In the genomic region with DNA sequence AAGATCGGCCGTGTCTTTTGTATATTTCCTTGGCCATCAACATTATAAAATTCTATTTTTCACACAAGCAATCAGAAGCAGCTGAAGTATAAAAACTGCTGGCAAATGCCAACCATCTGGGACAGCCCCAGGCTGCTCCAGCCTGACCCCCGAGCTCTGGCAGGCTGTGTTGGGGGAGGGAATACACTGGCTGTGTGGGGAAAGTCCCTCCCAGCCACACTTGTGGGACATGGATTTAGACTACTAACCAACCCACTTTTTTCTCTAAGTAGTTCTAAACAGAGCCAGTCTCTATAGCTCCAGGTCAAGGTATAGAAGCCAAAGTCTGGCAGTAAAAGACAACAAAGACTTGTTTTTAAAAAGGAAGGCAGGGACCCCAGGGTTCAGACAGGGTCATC, we compare ENCODE assay signal across 14 cellular contexts. TPM values are rescaled to one million over a fixed set of nuclear protein-coding genes. Genes with fewer than 3 reads are reported as not detected.
DNase-seq lines count a peak whose midpoint lies in the region; TF ChIP-seq lines count a peak whose summit lies in the region.
"Had no signal": no experiment of that assay in that cellular context is flagged by ENCODE, and none has a peak within 500 bp of the region (broad histone marks: within the 10 kb centered on the region; RNA-seq: fewer than 3 reads in every experiment).

No MANE protein-coding gene starts in this region.

- TF ChIP-seq EP300 in SK-N-SH (IDR thresholded peaks at IDR 0.05; ENCODE audit: borderline replicate concordance in 1 of 2, low read depth in 1 of 2, low read length in 1 of 2): no peak

- peaks cover 24% of the 10 kb centered on the region for H3F3A ChIP-seq in SK-N-SH (replicated peaks; ENCODE audit: insufficient read depth)

- peaks cover 3% of the 10 kb centered on the region for H4K20me1 ChIP-seq in SK-N-SH (ENCODE audit: insufficient read depth)

- H3K4me3 ChIP-seq in SK-N-SH (ENCODE audit: low read depth in 2 of 2, low read length in 1 of 2): no peak overlapping the region; a peak in 1 of 4 replicates

- no peak for TF ChIP-seq CTCF in SK-N-SH (IDR thresholded peaks at IDR 0.05)

- no peaks in the 10 kb centered on the region for H3K9me3 Mint-ChIP-seq in activated T-cell treated with anti-CD3 and anti-CD28 coated beads, Interleukin-2, amount 50 U/mL, for 24 hours
- H3K9me3 Mint-ChIP-seq: activated CD4-positive, alpha-beta T cell treated with anti-CD3 and anti-CD28 coated beads, Interleukin-2, amount 10 ng/mL, durations not matched to agents 7 days and 5 days had no signal

- H3K79me2 ChIP-seq in SK-N-SH (ENCODE audit: insufficient read depth): no peaks in the 10 kb centered on the region

- peak overlapping the region; percentile 66 for H3K4me2 ChIP-seq in SK-N-SH

- CTCF ChIA-PET in SK-N-SH (lab: Yijun Ruan, JAX): interaction anchor here (0.7 to 2.3 kb wide), 7 partner anchors 9 to 431 kb away, joined by 3 to 40 read pairs (median 4); no protein-coding TSS in a partner anchor

- H3K36me3 ChIP-seq in SK-N-SH (replicated peaks in 1 of 2; ENCODE audit: control insufficient read depth in 1 of 2, insufficient read depth in 2 of 2, low read length in 1 of 2): peaks cover 9 to 25% of the 10 kb centered on the region in 2 experiments
- H3K36me3 ChIP-seq: neutrophil had no signal

- H3K9me2 ChIP-seq in SK-N-SH: no peaks in the 10 kb centered on the region

- H3K36me3 Mint-ChIP-seq in activated T-cell treated with anti-CD3 and anti-CD28 coated beads, Interleukin-2, amount 50 U/mL, for 24 hours (ENCODE audit: low read depth): peaks cover 22% of the 10 kb centered on the region

- WGBS in SK-N-SH (ENCODE audit: low lambda C conversion rate): 19% methylated on average over 3 of the region's 3 CpGs

- H3K27me3 Mint-ChIP-seq in activated T-cell treated with anti-CD3 and anti-CD28 coated beads, Interleukin-2, amount 50 U/mL, for 24 hours: no peaks in the 10 kb centered on the region
- H3K27me3 Mint-ChIP-seq: activated CD4-positive, alpha-beta T cell treated with anti-CD3 and anti-CD28 coated beads, Interleukin-2, amount 10 ng/mL, durations not matched to agents 7 days and 5 days had no signal

- peak; percentile 77 for DNase-seq in Daoy (ENCODE audit: low read depth)
- DNase-seq in SK-N-SH: peak; percentile 26
- DNase-seq in globus pallidus (ENCODE audit: low spot score): peak; percentile 93
- peak; percentile 90 for DNase-seq in pons (ENCODE audit: low spot score)
- no peak for DNase-seq in NCI-H1092 treated with DMSO at 0.1 percent for 48 hours (lab: John Stamatoyannopoulos, UW)
- DNase-seq in activated T-cell treated with anti-CD3 and anti-CD28 coated beads, Interleukin-2, amount 50 U/mL, for 24 hours: no peak
- DNase-seq in SW480 (ENCODE audit: low spot score): no peak
- DNase-seq in cortex of kidney (lab: John Stamatoyannopoulos, UW): no peak
- DNase-seq: activated CD4-positive, alpha-beta T cell treated with anti-CD3 and anti-CD28 coated beads, Interleukin-2, amount 10 ng/mL, durations not matched to agents 7 days and 5 days; aorta; glutamatergic neuron; HCEC 1CT; NCI-H1092 had no signal

- H2AFZ ChIP-seq in SK-N-SH (ENCODE audit: low read depth): no peak overlapping the region

- TF ChIP-seq RAD21 in SK-N-SH (IDR thresholded peaks at IDR 0.05; ENCODE audit: low read length): no peak

- H3K9me3 ChIP-seq in SK-N-SH: no peaks in the 10 kb centered on the region
- H3K9me3 ChIP-seq: neutrophil had no signal

- peaks cover 11 to 31% of the 10 kb centered on the region in 2 experiments for H3K4me1 ChIP-seq in SK-N-SH (ENCODE audit: control insufficient read depth in 1 of 2, insufficient read depth in 2 of 2, low read depth in 1 of 2, low read length in 1 of 2)

- no peak overlapping the region for H3K4me3 Mint-ChIP-seq in activated T-cell treated with anti-CD3 and anti-CD28 coated beads, Interleukin-2, amount 50 U/mL, for 24 hours
- H3K4me3 Mint-ChIP-seq: activated CD4-positive, alpha-beta T cell treated with anti-CD3 and anti-CD28 coated beads, Interleukin-2, amount 10 ng/mL, durations not matched to agents 7 days and 5 days had no signal

- peak overlapping the region; percentile 49 to 76 for H3K27ac ChIP-seq in SK-N-SH (ENCODE audit: low read depth in 2 of 2, low read length in 1 of 2)
- H3K27ac ChIP-seq: neutrophil had no signal

- POLR2A ChIA-PET in SK-N-SH (lab: Yijun Ruan, JAX): interaction anchor here (1.2 kb wide), 1 partner anchor 14 kb away, joined by 4 read pairs; a partner anchor contains a TSS

- H3K9ac ChIP-seq in SK-N-SH: no peak overlapping the region

- no peak overlapping the region for H3K27ac Mint-ChIP-seq in activated T-cell treated with anti-CD3 and anti-CD28 coated beads, Interleukin-2, amount 50 U/mL, for 24 hours
- H3K27ac Mint-ChIP-seq: activated CD4-positive, alpha-beta T cell treated with anti-CD3 and anti-CD28 coated beads, Interleukin-2, amount 10 ng/mL, durations not matched to agents 7 days and 5 days had no signal

- H3K4me1 Mint-ChIP-seq in activated T-cell treated with anti-CD3 and anti-CD28 coated beads, Interleukin-2, amount 50 U/mL, for 24 hours (ENCODE audit: low read depth): peaks cover 37% of the 10 kb centered on the region

- no peaks in the 10 kb centered on the region for H3K27me3 ChIP-seq in SK-N-SH (ENCODE audit: insufficient read depth)
- H3K27me3 ChIP-seq: neutrophil had no signal

TF ChIP-seq in SK-N-SH, 30 proteins besides CTCF, POLR2A, EP300 and RAD21:
- TF ChIP-seq NFIC (IDR thresholded peaks at IDR 0.05; ENCODE audit: borderline replicate concordance) (no peak), JUND (IDR thresholded peaks at IDR 0.05) (no peak), FOSL2 (IDR thresholded peaks at IDR 0.05; ENCODE audit: borderline replicate concordance, low read depth) (no peak), SMC3 (IDR thresholded peaks at IDR 0.05; ENCODE audit: low read depth, low read length) (no peak), EZH2phosphoT487 (IDR thresholded peaks at IDR 0.05; ENCODE audit: borderline replicate concordance, low read depth) (no peak), MEF2A (IDR thresholded peaks at IDR 0.05; ENCODE audit: borderline replicate concordance, low read depth) (no peak), GABPA (IDR thresholded peaks at IDR 0.05; ENCODE audit: low read depth) (no peak), RFX5 (IDR thresholded peaks at IDR 0.05; ENCODE audit: low read length) (no peak)
- TF ChIP-seq, protein P1, sequence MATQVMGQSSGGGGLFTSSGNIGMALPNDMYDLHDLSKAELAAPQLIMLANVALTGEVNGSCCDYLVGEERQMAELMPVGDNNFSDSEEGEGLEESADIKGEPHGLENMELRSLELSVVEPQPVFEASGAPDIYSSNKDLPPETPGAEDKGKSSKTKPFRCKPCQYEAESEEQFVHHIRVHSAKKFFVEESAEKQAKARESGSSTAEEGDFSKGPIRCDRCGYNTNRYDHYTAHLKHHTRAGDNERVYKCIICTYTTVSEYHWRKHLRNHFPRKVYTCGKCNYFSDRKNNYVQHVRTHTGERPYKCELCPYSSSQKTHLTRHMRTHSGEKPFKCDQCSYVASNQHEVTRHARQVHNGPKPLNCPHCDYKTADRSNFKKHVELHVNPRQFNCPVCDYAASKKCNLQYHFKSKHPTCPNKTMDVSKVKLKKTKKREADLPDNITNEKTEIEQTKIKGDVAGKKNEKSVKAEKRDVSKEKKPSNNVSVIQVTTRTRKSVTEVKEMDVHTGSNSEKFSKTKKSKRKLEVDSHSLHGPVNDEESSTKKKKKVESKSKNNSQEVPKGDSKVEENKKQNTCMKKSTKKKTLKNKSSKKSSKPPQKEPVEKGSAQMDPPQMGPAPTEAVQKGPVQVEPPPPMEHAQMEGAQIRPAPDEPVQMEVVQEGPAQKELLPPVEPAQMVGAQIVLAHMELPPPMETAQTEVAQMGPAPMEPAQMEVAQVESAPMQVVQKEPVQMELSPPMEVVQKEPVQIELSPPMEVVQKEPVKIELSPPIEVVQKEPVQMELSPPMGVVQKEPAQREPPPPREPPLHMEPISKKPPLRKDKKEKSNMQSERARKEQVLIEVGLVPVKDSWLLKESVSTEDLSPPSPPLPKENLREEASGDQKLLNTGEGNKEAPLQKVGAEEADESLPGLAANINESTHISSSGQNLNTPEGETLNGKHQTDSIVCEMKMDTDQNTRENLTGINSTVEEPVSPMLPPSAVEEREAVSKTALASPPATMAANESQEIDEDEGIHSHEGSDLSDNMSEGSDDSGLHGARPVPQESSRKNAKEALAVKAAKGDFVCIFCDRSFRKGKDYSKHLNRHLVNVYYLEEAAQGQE (IDR thresholded peaks at IDR 0.05; ENCODE audit: low read depth, low read length): no peak

RNA-seq across cellular contexts. Expression of a gene that starts 13.6 kb away (rescaled TPM):
- total RNA-seq in Daoy (2014; rRNA removed; shearing (Covaris generic)): 11.7 and 23.5 TPM in 2 replicates
- polyA plus RNA-seq in SK-N-SH (2012; rRNA removed): 19.9 and 22.8 TPM in 2 replicates
- 10.6 and 11.6 TPM in 2 replicates for polyA plus RNA-seq in SK-N-SH (2012; cell fraction: cytosol; rRNA removed)
- polyA plus RNA-seq in SK-N-SH (2012; cell fraction: nucleus; rRNA removed): 74.6 and 108 TPM in 2 replicates

RNA-seq across cellular contexts. Expression of a gene that starts 13.7 kb away (rescaled TPM):
- total RNA-seq in Daoy (2014; rRNA removed; shearing (Covaris generic)): 48.9 and 78.4 TPM in 2 replicates
- polyA plus RNA-seq in SK-N-SH (2012; rRNA removed): 43.1 and 53.7 TPM in 2 replicates
- 31.1 and 38.5 TPM in 2 replicates for polyA plus RNA-seq in SK-N-SH (2012; cell fraction: cytosol; rRNA removed)
- polyA plus RNA-seq in SK-N-SH (2012; cell fraction: nucleus; rRNA removed): 70.6 and 83.8 TPM in 2 replicates

RNA-seq across cellular contexts. Expression of a gene that starts 36.1 kb away (rescaled TPM):
- not detected in 2 replicates for total RNA-seq in Daoy (2014; rRNA removed; shearing (Covaris generic))
- polyA plus RNA-seq in SK-N-SH (2012; rRNA removed): not detected in 2 replicates
- 0.01 TPM in 1 of 2 replicates, not detected in the other for polyA plus RNA-seq in SK-N-SH (2012; cell fraction: cytosol; rRNA removed)
- not detected in 2 replicates for polyA plus RNA-seq in SK-N-SH (2012; cell fraction: nucleus; rRNA removed)
- total RNA-seq: activated CD4-positive, alpha-beta T cell treated with anti-CD3 and anti-CD28 coated beads, Interleukin-2, amount 10 ng/mL, durations not matched to agents 7 days and 5 days; aorta had no signal
- polyA plus RNA-seq: aorta had no signal

Comparison
In these comparisons a context has a peak if more than half of its experiments do, and no peak if none do; other contexts are left out.
1. DNase-seq: peak in Daoy (single experiment), SK-N-SH (single experiment), globus pallidus (single experiment) and pons (single experiment); none in NCI-H1092 treated with DMSO at 0.1 percent for 48 hours (single experiment), activated T-cell treated with anti-CD3 and anti-CD28 coated beads, Interleukin-2, amount 50 U/mL, for 24 hours (single experiment), SW480 (single experiment) and cortex of kidney (single experiment).